ENCODE assay signal across 1 cellular context in genomic region chr15:78108300-78109084, GRCh38.
TF ChIP-seq lines count a peak whose summit lies in the region.

No MANE protein-coding gene starts in this region.

TF ChIP-seq in K562, 482 proteins besides CTCF, POLR2A, EP300 and RAD21:
- no peak for TF ChIP-seq NR3C1 (CRISPR knock-in tag; IDR thresholded peaks at IDR 0.05)
- no peak for TF ChIP-seq MCM5 (IDR thresholded peaks at IDR 0.05; ENCODE audit: low read depth)
- no peak for TF ChIP-seq FOXJ2 (tag; IDR thresholded peaks at IDR 0.05)
- 0 out of 4 replicates have a peak, but pooled peaks of 1 of the 2 experiments have one; percentile 9 for TF ChIP-seq RCOR1 (IDR thresholded peaks at IDR 0.05; ENCODE audit: borderline replicate concordance in 1 of 2, low read depth in 2 of 2, low read length in 2 of 2)
- no peak for TF ChIP-seq SETDB1 (IDR thresholded peaks at IDR 0.05; ENCODE audit: low read length)
- no peak for TF ChIP-seq ZNF143 (CRISPR knock-in tag; IDR thresholded peaks at IDR 0.05)
- no peak for TF ChIP-seq POLR3A (IDR thresholded peaks at IDR 0.05; ENCODE audit: borderline replicate concordance, extremely low read depth, insufficient read depth, insufficient read length)
- peak; percentile 80; the same call in 1 of the 2 replicates for TF ChIP-seq ZNF75A (CRISPR knock-in tag; IDR thresholded peaks at IDR 0.05)
- no peak for TF ChIP-seq PREB (CRISPR knock-in tag; IDR thresholded peaks at IDR 0.05)
- 0 out of 2 replicates have a peak, but pooled peaks have one; percentile 12 for TF ChIP-seq JUND (IDR thresholded peaks at IDR 0.05; ENCODE audit: borderline replicate concordance, low read depth, low read length)
- TF ChIP-seq JUND (tag; IDR thresholded peaks at IDR 0.05; ENCODE audit: borderline replicate concordance, low read depth, low read length), result no peak
- peak; percentile 95 for TF ChIP-seq SMC3 (conservative IDR thresholded peaks at IDR 0.05; ENCODE audit: insufficient read depth, low read depth, low read length)
- 0 out of 2 replicates have a peak, but pooled peaks have one; percentile 37 for TF ChIP-seq ARID2 (IDR thresholded peaks at IDR 0.05)
- TF ChIP-seq MYNN (IDR thresholded peaks at IDR 0.05), result 0 out of 2 replicates have a peak, but pooled peaks have one; percentile 22
- TF ChIP-seq MYNN (CRISPR knock-in tag; IDR thresholded peaks at IDR 0.05), result no peak
- TF ChIP-seq VEZF1 (CRISPR knock-in tag; IDR thresholded peaks at IDR 0.05), result peak; percentile 63; the same call in 1 of the 2 replicates
- no peak for TF ChIP-seq BDP1 (IDR thresholded peaks at IDR 0.05; ENCODE audit: insufficient read depth, insufficient read length)
- TF ChIP-seq SAFB (IDR thresholded peaks at IDR 0.05; ENCODE audit: borderline replicate concordance, low read depth, low read length), result no peak
- TF ChIP-seq ZKSCAN1 (IDR thresholded peaks at IDR 0.05; ENCODE audit: low read depth, low read length), result 0 out of 2 replicates have a peak, but pooled peaks have one; percentile 11
- TF ChIP-seq ESRRA (IDR thresholded peaks at IDR 0.05; ENCODE audit: borderline replicate concordance, low read depth), result peak; percentile 56; the same call in 1 of the 2 replicates
- 0 out of 2 replicates have a peak, but pooled peaks have one; percentile 31 for TF ChIP-seq CC2D1A (IDR thresholded peaks at IDR 0.05)
- no peak for TF ChIP-seq ZNF408 (CRISPR knock-in tag; IDR thresholded peaks at IDR 0.05; ENCODE audit: low read depth)
- 0 out of 2 replicates have a peak, but pooled peaks have one; percentile 12 for TF ChIP-seq HCFC1 (IDR thresholded peaks at IDR 0.05; ENCODE audit: low read depth, low read length)
- TF ChIP-seq FOXM1 (IDR thresholded peaks at IDR 0.05; ENCODE audit: low read depth), result no peak
- TF ChIP-seq FOXM1 (CRISPR knock-in tag; IDR thresholded peaks at IDR 0.05; ENCODE audit: low read depth), result no peak
- TF ChIP-seq ETV5 (CRISPR knock-in tag; IDR thresholded peaks at IDR 0.05; ENCODE audit: low read depth), result no peak
- TF ChIP-seq KLF16 (IDR thresholded peaks at IDR 0.05), result no peak
- TF ChIP-seq FOS (IDR thresholded peaks at IDR 0.05; ENCODE audit: extremely low read depth, insufficient read length), result no peak
- TF ChIP-seq MTA3 (IDR thresholded peaks at IDR 0.05; ENCODE audit: borderline replicate concordance), result 0 out of 2 replicates have a peak, but pooled peaks have one; percentile 53
- TF ChIP-seq DEAF1 (CRISPR knock-in tag; IDR thresholded peaks at IDR 0.05), result peak; percentile 66
- TF ChIP-seq RB1 (IDR thresholded peaks at IDR 0.05; ENCODE audit: low read depth), result peak; percentile 30; the same call in 1 of the 2 replicates
- TF ChIP-seq MAZ (CRISPR knock-in tag; conservative IDR thresholded peaks at IDR 0.05 in 1 of 2, IDR thresholded peaks at IDR 0.05 in 1 of 2), result peak in 1 of 2 experiments; percentile 65; a peak in 2 of 4 replicates
- TF ChIP-seq E2F3 (CRISPR knock-in tag; IDR thresholded peaks at IDR 0.05), result no peak
- TF ChIP-seq ZNF655 (CRISPR knock-in tag; IDR thresholded peaks at IDR 0.05), result no peak
- 0 out of 2 replicates have a peak, but pooled peaks have one; percentile 19 for TF ChIP-seq STAG1 (CRISPR knock-in tag; IDR thresholded peaks at IDR 0.05; ENCODE audit: borderline replicate concordance)
- no peak for TF ChIP-seq ZBTB17 (CRISPR knock-in tag; IDR thresholded peaks at IDR 0.05)
TF ChIP-seq in K562: peak in this region for 16.
